Comparison of ENCODE assay signal across 8 cellular contexts in the genomic region with DNA sequence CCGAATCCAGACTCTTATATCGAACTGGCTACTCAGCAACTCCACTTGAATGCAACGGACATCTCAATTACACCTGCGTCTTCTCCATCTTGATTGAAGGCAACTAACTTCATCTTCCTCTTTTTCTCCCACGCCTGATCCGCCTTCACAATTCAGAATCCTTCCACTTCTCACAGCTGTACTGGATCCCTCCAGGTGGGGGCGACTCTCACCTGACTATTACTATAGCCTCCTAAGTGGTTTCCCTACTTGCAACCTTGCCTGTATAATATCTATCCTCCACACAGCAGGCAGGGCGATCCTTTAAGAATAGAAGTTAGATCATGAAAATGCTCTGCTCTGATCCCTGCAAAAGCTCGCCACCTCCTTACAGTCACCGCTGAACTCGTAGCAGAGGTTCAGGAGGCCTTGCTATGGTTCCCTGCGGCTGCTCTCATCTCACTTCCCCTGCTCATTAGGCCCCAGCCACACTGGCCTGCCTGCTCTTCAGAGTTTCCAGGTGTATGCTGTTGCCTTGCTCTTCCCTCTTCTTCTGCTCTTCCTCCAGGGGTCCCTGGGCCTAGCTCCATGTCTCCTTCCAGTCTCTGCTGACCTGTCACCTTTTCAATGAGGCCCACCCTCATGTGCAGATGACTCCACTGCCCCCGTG. TPM values are rescaled to one million over a fixed set of nuclear protein-coding genes. Genes with fewer than 3 reads are reported as not detected.
DNase-seq lines count a peak whose midpoint lies in the region; ATAC-seq and TF ChIP-seq lines count a peak whose summit lies in the region.

No MANE protein-coding gene starts in this region.

- ATAC-seq in GM21576 (IDR thresholded peaks at IDR 0.05; ENCODE audit: unreplicated experiment), result no peak

- DNase-seq in EH (ENCODE audit: low read depth) (peak; percentile 15), HFF-Myc (ENCODE audit: extremely low read depth, low read depth) (no peak), SKM-1 (lab: John Stamatoyannopoulos, UW; ENCODE audit: unreplicated experiment) (peak; percentile 77), kidney epithelial cell (ENCODE audit: low read depth) (no peak), GOT3 (lab: John Stamatoyannopoulos, UW) (no peak), medulla oblongata (ENCODE audit: extremely low spot score) (no peak), AG20443 (ENCODE audit: low spot score) (no peak)

- H3K36me3 ChIP-seq in kidney epithelial cell (ENCODE audit: control insufficient read depth, insufficient read depth, low read length), result no peaks in the 10 kb centered on the region

- H3K4me3 ChIP-seq in HFF-Myc (replicated peaks; ENCODE audit: low read depth, low read length), result no peak overlapping the region
- no peak overlapping the region for H3K4me3 ChIP-seq in kidney epithelial cell (ENCODE audit: low read depth, low read length)

- no peaks in the 10 kb centered on the region for H3K27me3 ChIP-seq in kidney epithelial cell (ENCODE audit: control insufficient read depth, insufficient read depth, low read length)

- TF ChIP-seq CTCF in HFF-Myc (IDR thresholded peaks at IDR 0.05; ENCODE audit: low read depth, low read length, missing control alignments) (peak; percentile 35), kidney epithelial cell (IDR thresholded peaks at IDR 0.05; ENCODE audit: insufficient read depth, low read length, poor library complexity, severe bottlenecking) (peak; percentile 32)

RNA-seq across cellular contexts. Expression of a gene that starts 31.9 kb away (rescaled TPM):
- total RNA-seq in kidney epithelial cell, result 2.4 TPM in 2 replicates

Comparison
In these comparisons a context has a peak if more than half of its experiments do, and no peak if none do; other contexts are left out.
1. DNase-seq: peak in EH (single experiment) and SKM-1 (single experiment); none in HFF-Myc (single experiment), kidney epithelial cell (single experiment), GOT3 (single experiment), medulla oblongata (single experiment) and AG20443 (single experiment).